In genomic region chr2:162795312-162795711, GRCh38 we compare ENCODE assay signal across 16 cellular contexts. TPM values are rescaled to one million over a fixed set of nuclear protein-coding genes. Genes with fewer than 3 reads are reported as not detected.
DNase-seq lines count a peak whose midpoint lies in the region; ATAC-seq, FAIRE-seq and TF ChIP-seq lines count a peak whose summit lies in the region.
"Had no signal": no experiment of that assay in that cellular context is flagged by ENCODE, and none has a peak within 500 bp of the region (broad histone marks: within the 10 kb centered on the region; RNA-seq: fewer than 3 reads in every experiment).

No MANE protein-coding gene starts in this region.

- DNase-seq in M059J (ENCODE audit: low read depth) (peak; percentile 3), GM12878 (ENCODE audit: low read depth, low spot score) (no peak), neural progenitor cell (ENCODE audit: low spot score) (peak; percentile 46), colonic mucosa (no peak)
- no peak for DNase-seq in central memory CD4-positive, alpha-beta T cell
- DNase-seq: activated CD8-positive, alpha-beta T cell treated with anti-CD3 and anti-CD28 coated beads, Interleukin-2, amount 10 ng/mL, durations not matched to agents 7 days and 5 days; activated naive CD4-positive, alpha-beta T cell treated with anti-CD3 and anti-CD28 coated beads for 36 hours; MG63; naive thymus-derived CD4-positive, alpha-beta T cell had no signal

- 0% methylated on average over 1 of the region's 1 CpG for WGBS in GM12878 (ENCODE audit: insufficient coverage, insufficient replicate concordance, low lambda C conversion rate, missing lambda C conversion rate)

- no peak overlapping the region for H2AFZ ChIP-seq in GM12878 (ENCODE audit: control insufficient read depth, low read depth, low read length)
- H2AFZ ChIP-seq in neural progenitor cell (replicated peaks) = no peak overlapping the region

- H3K4me1 Mint-ChIP-seq in neural progenitor cell = no peaks in the 10 kb centered on the region
- H3K4me1 Mint-ChIP-seq: naive thymus-derived CD4-positive, alpha-beta T cell had no signal

- H3K79me2 ChIP-seq in GM12878 (ENCODE audit: control insufficient read depth, insufficient read depth, low read length) (no peaks in the 10 kb centered on the region), neural progenitor cell (ENCODE audit: low read depth) (no peaks in the 10 kb centered on the region)

- no peak overlapping the region for H3K4me3 Mint-ChIP-seq in neural progenitor cell
- H3K4me3 Mint-ChIP-seq: activated CD8-positive, alpha-beta T cell treated with anti-CD3 and anti-CD28 coated beads, Interleukin-2, amount 10 ng/mL, durations not matched to agents 7 days and 5 days; activated naive CD4-positive, alpha-beta T cell treated with anti-CD3 and anti-CD28 coated beads for 36 hours; naive thymus-derived CD4-positive, alpha-beta T cell had no signal

- RAD21 ChIA-PET in GM12878 (lab: Charles Lee; ENCODE audit: unreplicated experiment) = interaction anchor here (0.6 to 2.1 kb wide), 21 partner anchors 24 to 575 kb away, joined by 3 to 8 read pairs (median 3); no protein-coding TSS in a partner anchor

- H3K4me1 ChIP-seq in GM12878 (ENCODE audit: control insufficient read depth, insufficient read depth, low read length) (no peaks in the 10 kb centered on the region), neural progenitor cell (no peaks in the 10 kb centered on the region), colonic mucosa (no peaks in the 10 kb centered on the region)

- no peaks in the 10 kb centered on the region for H3F3A ChIP-seq in neural progenitor cell (ENCODE audit: low read depth)

- TF ChIP-seq RAD21 in GM12878 (IDR thresholded peaks at IDR 0.05; ENCODE audit: insufficient read depth, low read depth, low read length) = peak; percentile 72

- H3K27me3 Mint-ChIP-seq in neural progenitor cell (ENCODE audit: insufficient read depth, low read depth) = no peaks in the 10 kb centered on the region
- H3K27me3 Mint-ChIP-seq: naive thymus-derived CD4-positive, alpha-beta T cell had no signal

- CTCF ChIA-PET in GM12878 (lab: Yijun Ruan, JAX) = interaction anchor here (0.7 to 1.7 kb wide), 15 partner anchors 9 to 498 kb away, joined by 3 to 5 read pairs (median 3); no protein-coding TSS in a partner anchor

- H3K27ac Mint-ChIP-seq in neural progenitor cell = no peak overlapping the region
- H3K27ac Mint-ChIP-seq: activated CD8-positive, alpha-beta T cell treated with anti-CD3 and anti-CD28 coated beads, Interleukin-2, amount 10 ng/mL, durations not matched to agents 7 days and 5 days; activated naive CD4-positive, alpha-beta T cell treated with anti-CD3 and anti-CD28 coated beads for 36 hours; naive thymus-derived CD4-positive, alpha-beta T cell had no signal

- H3K9me3 ChIP-seq in GM12878 (replicated peaks; ENCODE audit: control insufficient read depth, insufficient read depth, low read length) (no peaks in the 10 kb centered on the region), neural progenitor cell (ENCODE audit: low read depth) (no peaks in the 10 kb centered on the region), colonic mucosa (no peaks in the 10 kb centered on the region)
- H3K9me3 ChIP-seq: MG63 had no signal

- H3K9ac ChIP-seq in GM12878 (ENCODE audit: control insufficient read depth, insufficient read depth, low read length) (no peak overlapping the region), neural progenitor cell (no peak overlapping the region), colonic mucosa (ENCODE audit: low read depth in 2 of 2, low read length in 2 of 2) (no peak overlapping the region)

- TF ChIP-seq POLR2A in GM12878 (IDR thresholded peaks at IDR 0.05; ENCODE audit: low read depth, low read length) = no peak

- FAIRE-seq in GM12878 (lab: Jason Lieb, UNC) = no peak
- FAIRE-seq: D721Med had no signal

- TF ChIP-seq EP300 in GM12878 (IDR thresholded peaks at IDR 0.05; ENCODE audit: borderline replicate concordance in 1 of 2, control insufficient read depth in 1 of 2, low read depth in 2 of 2, low read length in 2 of 2) = no peak

- POLR2A ChIA-PET in GM12878 (lab: Charles Lee) = no interaction called here

- H3K27ac ChIP-seq in GM12878 (ENCODE audit: control insufficient read depth, insufficient read depth) = no peak overlapping the region
- no peak overlapping the region for H3K27ac ChIP-seq in neural progenitor cell
- H3K27ac ChIP-seq in colonic mucosa = no peak overlapping the region

- in situ Hi-C loops in GM12878 (cut with MboI) = no loop called here

- BruUV-seq in GM12878 (replicated peaks; lab: Mats Ljungman, UMichigan) = no TSS peak

- SMC1A ChIA-PET in GM12878 (lab: Charles Lee; ENCODE audit: uncharacterized antibody, unreplicated experiment) = interaction anchor here (0.6 to 2.6 kb wide), 23 partner anchors 10 to 574 kb away, joined by 3 to 13 read pairs (median 3); no protein-coding TSS in a partner anchor

- peak; percentile 39 for ATAC-seq in GM18519 (IDR thresholded peaks at IDR 0.05; ENCODE audit: low FRiP score, unreplicated experiment)
- ATAC-seq in GM12878 = peak; percentile 59; the same call in 2 of the 3 replicates
- ATAC-seq in GM21423 (IDR thresholded peaks at IDR 0.05; ENCODE audit: unreplicated experiment) = no peak
- ATAC-seq: activated CD8-positive, alpha-beta T cell treated with anti-CD3 and anti-CD28 coated beads, Interleukin-2, amount 10 ng/mL, durations not matched to agents 7 days and 5 days; naive thymus-derived CD4-positive, alpha-beta T cell had no signal

- H4K20me1 ChIP-seq in GM12878 (ENCODE audit: control insufficient read depth, insufficient read depth) (no peaks in the 10 kb centered on the region), neural progenitor cell (ENCODE audit: low read depth) (no peaks in the 10 kb centered on the region)

- H3K4me2 ChIP-seq in GM12878 (ENCODE audit: control insufficient read depth, insufficient read depth) (no peak overlapping the region), neural progenitor cell (no peak overlapping the region)

- no peaks in the 10 kb centered on the region for H3K27me3 ChIP-seq in GM12878 (replicated peaks in 1 of 2; ENCODE audit: control insufficient read depth in 2 of 2, insufficient read depth in 2 of 2, low read length in 1 of 2)
- no peaks in the 10 kb centered on the region for H3K27me3 ChIP-seq in neural progenitor cell
- no peaks in the 10 kb centered on the region for H3K27me3 ChIP-seq in colonic mucosa
- H3K27me3 ChIP-seq: MG63 had no signal

- intact Hi-C loops in GM12878 (cut with micrococcal nuclease; ENCODE audit: unreplicated experiment) (loop anchor here (10.0 kb wide), 1 partner anchor 581 kb away; no protein-coding TSS in a partner anchor), colonic mucosa (cut with DNase I) (no loop called here)

- H3K4me3 ChIP-seq in GM12878 (no peak overlapping the region), neural progenitor cell (no peak overlapping the region), colonic mucosa (no peak overlapping the region)
- H3K4me3 ChIP-seq: MG63 had no signal

- TF ChIP-seq CTCF in GM12878 (IDR thresholded peaks at IDR 0.05 in 2 of 3, conservative IDR thresholded peaks at IDR 0.05 in 1 of 3; ENCODE audit: control insufficient read depth in 2 of 3, extremely low read depth in 1 of 3, insufficient read depth in 1 of 3, low read depth in 3 of 3, low read length in 3 of 3) (peak; percentile 17 to 42 (median 40); a peak in 4 of 6 replicates), neural progenitor cell (IDR thresholded peaks at IDR 0.05) (peak; percentile 53), colonic mucosa (IDR thresholded peaks at IDR 0.05) (no peak)

- no peaks in the 10 kb centered on the region for H3K36me3 Mint-ChIP-seq in neural progenitor cell
- H3K36me3 Mint-ChIP-seq: naive thymus-derived CD4-positive, alpha-beta T cell had no signal

- H3K36me3 ChIP-seq in GM12878 (ENCODE audit: control insufficient read depth in 2 of 2, insufficient read depth in 2 of 2, low read length in 1 of 2) (no peaks in the 10 kb centered on the region), neural progenitor cell (no peaks in the 10 kb centered on the region), colonic mucosa (no peaks in the 10 kb centered on the region)
- H3K36me3 ChIP-seq: MG63 had no signal

- H3K9me3 Mint-ChIP-seq in neural progenitor cell = peaks cover 2% of the 10 kb centered on the region

TF ChIP-seq in GM12878, 131 proteins besides CTCF, POLR2A, EP300 and RAD21:
- TF ChIP-seq MTA3 (IDR thresholded peaks at IDR 0.05; ENCODE audit: borderline replicate concordance, low read length) (no peak), SMC3 (IDR thresholded peaks at IDR 0.05; ENCODE audit: borderline replicate concordance, low read length) (peak; percentile 38; the same call in 1 of the 2 replicates)

RNA-seq across cellular contexts. Expression of gene KCNH7, which starts 43.3 kb away (rescaled TPM):
- total RNA-seq in M059J (2014; rRNA removed; shearing (Covaris generic)) = not detected in 2 replicates
- total RNA-seq in GM12878 (2013; cell fraction: nucleolus; rRNA removed) = not detected in 2 replicates
- total RNA-seq in GM12878 (2014; rRNA removed) = not detected in 2 replicates
- total RNA-seq in GM12878 (2014; rRNA removed; fragmentation: Illumina TruSeq; extraction: Trizol) = not detected in 2 replicates
- total RNA-seq in GM12878 (2021) = not detected in 2 replicates
- not detected for polyA plus RNA-seq in GM12878 (2011; ENCODE audit: low read depth)
- not detected in 2 replicates for polyA plus RNA-seq in GM12878 (2011; rRNA removed)
- not detected in 2 replicates for polyA plus RNA-seq in GM12878 (2011; cell fraction: cytosol; rRNA removed)
- polyA plus RNA-seq in GM12878 (2011; cell fraction: nucleus; rRNA removed) = 0.03 TPM in 1 of 2 replicates, not detected in the other
- polyA plus RNA-seq in GM12878 (2012) = not detected in 2 replicates
- not detected in 2 replicates for polyA plus RNA-seq in GM12878 (2014; fragmentation: Illumina TruSeq; extraction: Trizol)
- not detected for polyA plus RNA-seq in GM12878 (2014; fragmentation: Nextera tagmentation; extraction: Ambion mirVana)
- not detected in 2 replicates for polyA plus RNA-seq in GM12878 (2014; rRNA removed)
- polyA plus RNA-seq in GM12878 (2016; fragmentation: Nextera tagmentation; extraction: Ambion mirVana) = not detected
- not detected in 2 replicates for polyA minus RNA-seq in GM12878 (2011; rRNA and poly(A)+ RNA removed)
- polyA minus RNA-seq in GM12878 (2011; cell fraction: cytosol; rRNA and poly(A)+ RNA removed) = not detected in 2 replicates
- not detected in 2 replicates for polyA minus RNA-seq in GM12878 (2011; cell fraction: nucleus; rRNA and poly(A)+ RNA removed)
- 0.09 and 0.12 TPM in 2 replicates for total RNA-seq in neural progenitor cell (ENCODE audit: low replicate concordance)
- not detected for total RNA-seq in colonic mucosa
- total RNA-seq: activated CD8-positive, alpha-beta T cell treated with anti-CD3 and anti-CD28 coated beads, Interleukin-2, amount 10 ng/mL, durations not matched to agents 7 days and 5 days; activated naive CD4-positive, alpha-beta T cell treated with anti-CD3 and anti-CD28 coated beads for 36 hours; chondrocyte; naive thymus-derived CD4-positive, alpha-beta T cell; OCI-LY7; T-helper 2 cell treated with Interferon-gamma antibody and Interleukin-4, amounts not matched to agents 100 ng/mL and 5 ng/mL, for 36 hours had no signal
- polyA plus RNA-seq: thymus had no signal

Comparison
In these comparisons a context has a peak if more than half of its experiments do, and no peak if none do; other contexts are left out.
1. DNase-seq: peak in M059J (single experiment) and neural progenitor cell (single experiment); none in GM12878 (single experiment), colonic mucosa (single experiment) and central memory CD4-positive, alpha-beta T cell (single experiment).